ENCODE assay signal across 1 cellular context in genomic region chr6:110566346-110567125, GRCh38.
A peak's percentile ranks its signal among the peaks of the same experiment; 100 is the strongest.
TF ChIP-seq lines count a peak whose summit lies in the region.

No MANE protein-coding gene starts in this region.

TF ChIP-seq in HepG2, 621 proteins besides CTCF, POLR2A, EP300 and RAD21 (continued from another document):
- TF ChIP-seq ETS1 (CRISPR knock-in tag; IDR thresholded peaks at IDR 0.05) (no peak), ZNF577 (CRISPR knock-in tag; IDR thresholded peaks at IDR 0.05; ENCODE audit: borderline replicate concordance, low read depth) (no peak), ZMYM4 (CRISPR knock-in tag; IDR thresholded peaks at IDR 0.05) (peak; percentile 60; the same call in 1 of the 2 replicates), CEBPB (IDR thresholded peaks at IDR 0.05; ENCODE audit: borderline replicate concordance, low read depth, low read length) (no peak), KLF12 (CRISPR knock-in tag; IDR thresholded peaks at IDR 0.05; ENCODE audit: borderline replicate concordance) (no peak), PBX2 (CRISPR knock-in tag; IDR thresholded peaks at IDR 0.05) (no peak), ZFP90 (CRISPR knock-in tag; IDR thresholded peaks at IDR 0.05; ENCODE audit: borderline replicate concordance) (no peak), MNT (IDR thresholded peaks at IDR 0.05) (no peak), MED1 (CRISPR knock-in tag; IDR thresholded peaks at IDR 0.05) (peak; percentile 99), NFE2 (CRISPR knock-in tag; IDR thresholded peaks at IDR 0.05) (no peak), ZBTB14 (CRISPR knock-in tag; IDR thresholded peaks at IDR 0.05) (no peak), E2F5 (CRISPR knock-in tag; conservative IDR thresholded peaks at IDR 0.05) (no peak), ZNF563 (CRISPR knock-in tag; IDR thresholded peaks at IDR 0.05) (no peak; the same call in 1 of the 2 replicates), ZBTB38 (CRISPR knock-in tag; IDR thresholded peaks at IDR 0.05) (0 out of 2 replicates have a peak, but pooled peaks have one; percentile 90), ZNF720 (CRISPR knock-in tag; IDR thresholded peaks at IDR 0.05) (no peak), SP4 (CRISPR knock-in tag; IDR thresholded peaks at IDR 0.05) (no peak), SNAPC5 (CRISPR knock-in tag; IDR thresholded peaks at IDR 0.05; ENCODE audit: borderline replicate concordance) (no peak), NFATC3 (CRISPR knock-in tag; IDR thresholded peaks at IDR 0.05) (no peak), ARID5B (CRISPR knock-in tag; IDR thresholded peaks at IDR 0.05) (peak; percentile 94), ZNF274 (CRISPR knock-in tag; IDR thresholded peaks at IDR 0.05) (no peak), MLXIP (CRISPR knock-in tag; IDR thresholded peaks at IDR 0.05; ENCODE audit: borderline replicate concordance) (no peak), ZNF772 (CRISPR knock-in tag; IDR thresholded peaks at IDR 0.05) (no peak), WIZ (CRISPR knock-in tag; IDR thresholded peaks at IDR 0.05) (no peak), HMGA1 (CRISPR knock-in tag; conservative IDR thresholded peaks at IDR 0.05) (no peak), ZNF746 (CRISPR knock-in tag; IDR thresholded peaks at IDR 0.05) (no peak), SPEN (CRISPR knock-in tag; IDR thresholded peaks at IDR 0.05; ENCODE audit: low read depth) (peak; percentile 71), ZNF788 (CRISPR knock-in tag; IDR thresholded peaks at IDR 0.05; ENCODE audit: borderline replicate concordance) (peak; percentile 81; the same call in 1 of the 2 replicates), PLSCR1 (CRISPR knock-in tag; IDR thresholded peaks at IDR 0.05; ENCODE audit: borderline replicate concordance) (no peak), ATAD3A (CRISPR knock-in tag; IDR thresholded peaks at IDR 0.05) (no peak), SKI (IDR thresholded peaks at IDR 0.05; ENCODE audit: partially characterized antibody) (no peak), ZNF331 (CRISPR knock-in tag; IDR thresholded peaks at IDR 0.05) (peak; percentile 55), GABPB1 (CRISPR knock-in tag; IDR thresholded peaks at IDR 0.05) (no peak), XBP1 (CRISPR knock-in tag; IDR thresholded peaks at IDR 0.05) (no peak), CBX1 (IDR thresholded peaks at IDR 0.05; ENCODE audit: low read depth) (peak; percentile 76), PBX3 (CRISPR knock-in tag; IDR thresholded peaks at IDR 0.05; ENCODE audit: borderline replicate concordance) (no peak), HNF4G (IDR thresholded peaks at IDR 0.05; ENCODE audit: borderline replicate concordance, low read depth, low read length) (peak; percentile 74), HNF4G (CRISPR knock-in tag; IDR thresholded peaks at IDR 0.05; ENCODE audit: borderline replicate concordance, low read depth) (peak; percentile 80; the same call in 1 of the 2 replicates)
TF ChIP-seq in HepG2: peak in this region for 161.
